8 cellular contexts compared by ENCODE assay signal in the genomic region with DNA sequence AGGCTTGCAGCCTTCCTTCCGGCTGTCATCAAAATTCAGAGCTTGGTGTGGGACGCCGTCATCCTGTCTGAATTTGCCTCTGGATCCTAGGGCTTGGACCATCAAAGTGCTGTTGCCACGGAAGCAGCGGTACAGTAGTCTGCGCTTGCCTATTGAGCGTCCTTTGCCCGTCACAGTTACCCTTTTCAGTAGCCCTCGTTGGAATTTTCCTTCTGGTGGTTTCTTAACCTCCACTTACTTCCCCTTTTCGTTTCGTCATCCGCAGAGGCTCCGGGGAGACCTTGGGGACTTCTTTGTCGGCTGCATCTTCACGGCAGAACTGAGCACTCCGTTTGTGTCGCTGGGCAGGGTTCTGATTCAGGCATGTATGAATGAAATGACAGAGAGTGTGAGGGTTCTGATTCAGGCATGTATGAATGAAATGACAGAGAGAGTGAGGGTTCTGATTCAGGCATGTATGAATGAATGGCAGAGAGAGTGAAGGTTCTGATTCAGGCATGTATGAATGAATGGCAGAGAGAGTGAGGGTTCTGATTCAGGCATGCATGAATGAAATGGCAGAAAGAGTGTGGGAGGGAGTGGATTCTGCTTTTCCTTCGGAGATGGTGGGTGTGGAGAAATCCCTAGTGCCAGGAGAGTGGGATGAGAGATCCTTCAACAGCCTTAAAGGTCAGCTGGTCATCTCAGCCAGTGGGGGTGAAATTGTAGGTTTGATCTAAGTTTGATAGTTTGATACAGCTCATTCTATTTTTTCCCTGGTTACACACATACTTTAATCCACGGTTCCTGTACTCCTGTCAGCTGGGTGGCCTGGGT. TPM values are rescaled to one million over a fixed set of nuclear protein-coding genes. Genes with fewer than 3 reads are reported as not detected.
A peak's percentile ranks its signal among the peaks of the same experiment; 100 is the strongest.
DNase-seq lines count a peak whose midpoint lies in the region; ATAC-seq and TF ChIP-seq lines count a peak whose summit lies in the region.

No MANE protein-coding gene starts in this region.

- no peak for TF ChIP-seq CTCF in lower lobe of right lung (IDR thresholded peaks at IDR 0.05)

- H3K27me3 ChIP-seq in lower lobe of right lung (ENCODE audit: low read depth), result no peaks in the 10 kb centered on the region

- H3K9me3 ChIP-seq in lower lobe of right lung, result no peaks in the 10 kb centered on the region

- H3K4me1 ChIP-seq in lower lobe of right lung, result no peaks in the 10 kb centered on the region

- DNase-seq in SIG-M5 treated with dmso at 0.1 percent for 504 hours (lab: John Stamatoyannopoulos, UW; ENCODE audit: unreplicated experiment), result peak; percentile 95
- DNase-seq in lower lobe of right lung, result no peak
- DNase-seq in HK-2 (ENCODE audit: unreplicated experiment), result no peak
- DNase-seq in NCI-H748 treated with DMSO at 0.1 percent for 48 hours (lab: John Stamatoyannopoulos, UW), result no peak
- DNase-seq in cardiac septum (ENCODE audit: low spot score), result no peak
- DNase-seq in kidney glomerular epithelial cell (lab: John Stamatoyannopoulos, UW), result no peak

- H3K36me3 ChIP-seq in lower lobe of right lung, result peaks cover 53% of the 10 kb centered on the region

- no peak overlapping the region for H3K27ac ChIP-seq in lower lobe of right lung

- no peak overlapping the region for H3K4me3 ChIP-seq in lower lobe of right lung

- peak; percentile 62 for ATAC-seq in GM18858 (IDR thresholded peaks at IDR 0.05; ENCODE audit: unreplicated experiment)
- ATAC-seq in HG02798 (IDR thresholded peaks at IDR 0.05; ENCODE audit: poor library complexity, unreplicated experiment), result peak; percentile 83
- ATAC-seq in lower lobe of right lung, result peak; percentile 62 to 76

- intact Hi-C loops in lower lobe of right lung (cut with DNase I) (no loop called here), cardiac septum (cut with DNase I) (no loop called here)

RNA-seq across cellular contexts. Expression of a gene that starts 8.1 kb away (rescaled TPM):
- total RNA-seq in lower lobe of right lung (8.9 TPM), cardiac septum (5.1 TPM)

RNA-seq across cellular contexts. Expression of a gene that starts 11.6 kb away (rescaled TPM):
- 21.5 TPM for total RNA-seq in lower lobe of right lung
- total RNA-seq in cardiac septum, result 10.9 TPM

RNA-seq across cellular contexts. Expression of a gene that starts 25.8 kb away (rescaled TPM):
- 83.4 TPM for total RNA-seq in lower lobe of right lung
- total RNA-seq in cardiac septum, result 44.5 TPM

RNA-seq across cellular contexts. Expression of a gene that starts 41.6 kb away (rescaled TPM):
- total RNA-seq in lower lobe of right lung, result 63.2 TPM
- 33.8 TPM for total RNA-seq in cardiac septum

RNA-seq across cellular contexts. Expression of a gene that starts 41.7 kb away (rescaled TPM):
- total RNA-seq in lower lobe of right lung, result 12.3 TPM
- 15.9 TPM for total RNA-seq in cardiac septum
